In the genomic region with DNA sequence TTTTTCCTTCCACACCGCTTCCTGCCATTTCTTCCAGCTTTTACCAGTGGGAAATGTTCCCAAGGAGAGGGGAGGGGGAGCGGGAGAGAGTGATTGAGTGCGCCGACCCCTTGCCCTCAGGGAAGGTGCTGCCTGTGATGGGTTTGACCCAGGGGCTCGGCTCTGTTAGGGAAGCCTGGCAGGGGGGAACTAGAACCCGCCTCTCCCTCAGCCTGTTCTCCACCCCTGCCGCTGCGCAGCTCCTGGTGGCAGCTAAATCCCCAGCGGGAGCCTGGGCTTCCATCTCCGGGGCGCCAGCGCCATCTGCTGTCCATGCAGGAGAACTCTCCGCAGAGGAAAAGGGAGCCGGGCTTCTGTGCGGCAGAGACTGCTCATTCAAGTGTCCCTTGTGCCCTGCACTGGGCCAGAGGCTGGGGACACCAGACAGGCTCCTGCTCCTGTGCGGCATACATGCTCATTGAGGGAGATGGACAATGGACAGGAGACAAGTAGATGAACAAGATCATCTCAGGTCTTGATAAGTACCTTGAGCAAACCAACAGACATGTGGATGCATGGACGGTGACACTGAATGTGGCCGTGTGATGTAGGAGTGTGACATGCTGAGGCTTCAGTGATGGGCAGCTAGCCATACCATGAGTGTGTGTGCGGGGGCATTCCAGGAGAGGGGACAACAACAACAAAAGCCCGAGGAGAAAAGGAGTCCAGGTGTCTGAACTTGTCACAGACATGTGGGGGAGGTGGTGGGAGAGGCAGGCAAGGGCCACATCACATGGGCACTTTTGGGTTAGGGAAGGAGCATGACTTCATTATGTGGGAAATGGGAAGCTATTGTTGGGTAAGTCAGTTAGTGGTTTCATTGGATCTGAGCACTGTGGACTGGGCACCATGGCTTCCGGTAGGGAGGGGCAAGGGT, we compare ENCODE assay signal across 8 cellular contexts. TPM values are rescaled to one million over a fixed set of nuclear protein-coding genes. Genes with fewer than 3 reads are reported as not detected.
DNase-seq lines count a peak whose midpoint lies in the region; ATAC-seq and TF ChIP-seq lines count a peak whose summit lies in the region.

No MANE protein-coding gene starts in this region.

- no peak overlapping the region for H3K4me3 Mint-ChIP-seq in CD4-positive, alpha-beta T cell

- H3K4me1 Mint-ChIP-seq in CD4-positive, alpha-beta T cell (ENCODE audit: low read depth), result no peaks in the 10 kb centered on the region

- H3K27me3 ChIP-seq in CD4-positive, alpha-beta T cell (ENCODE audit: control insufficient read depth, insufficient read depth, low read length), result peaks cover 49% of the 10 kb centered on the region
- peaks cover 80% of the 10 kb centered on the region for H3K27me3 ChIP-seq in lower lobe of right lung (ENCODE audit: low read depth)

- no peak overlapping the region for H3K4me3 ChIP-seq in lower lobe of right lung

- CTCF ChIA-PET in CD4-positive, alpha-beta T cell (lab: Charles Lee), result interaction anchor here (0.6 to 3.2 kb wide), 33 partner anchors 9 to 472 kb away, joined by 3 to 35 read pairs (median 4); partner anchors contain the start of genes ASIC4, CHPF, DNPEP and GMPPA

- no peak overlapping the region for H3K27ac ChIP-seq in CD4-positive, alpha-beta T cell (ENCODE audit: low read depth, low read length)
- H3K27ac ChIP-seq in lower lobe of right lung, result no peak overlapping the region

- no peaks in the 10 kb centered on the region for H3K36me3 ChIP-seq in lower lobe of right lung

- H3K4me1 ChIP-seq in lower lobe of right lung, result no peaks in the 10 kb centered on the region

- POLR2A ChIA-PET in CD4-positive, alpha-beta T cell (lab: Charles Lee), result interaction anchor here (0.7 to 1.6 kb wide), 6 partner anchors 21 to 128 kb away, joined by 3 to 11 read pairs (median 4); partner anchors contain the start of gene GMPPA

- no peak overlapping the region for H3K27ac Mint-ChIP-seq in CD4-positive, alpha-beta T cell

- no peaks in the 10 kb centered on the region for H3K36me3 Mint-ChIP-seq in CD4-positive, alpha-beta T cell (ENCODE audit: low read depth)

- peak; percentile 75 to 90 (median 82) for DNase-seq in CD4-positive, alpha-beta T cell
- DNase-seq in NCI-H774 (lab: John Stamatoyannopoulos, UW) (peak; percentile 71), dermis microvascular lymphatic vessel endothelial cell (ENCODE audit: low read depth in 2 of 2) (peak; percentile 69 to 82), lower lobe of right lung (peak; percentile 88)
- peak; percentile 86 to 90 for DNase-seq in activated CD4-positive, alpha-beta T cell treated with anti-CD3 and anti-CD28 coated beads, Interleukin-2, amount 50 U/mL, for 48 hours
- peak; percentile 80 for DNase-seq in stimulated activated CD8-positive, alpha-beta memory T cell treated with anti-CD3 and anti-CD28 coated beads, Interleukin-12 subunit alpha, Interleukin-12 subunit beta, amount 100 ng/mL, for 1 hour (ENCODE audit: low read depth)

- intact Hi-C loops in CD4-positive, alpha-beta T cell (cut with DNase I, micrococcal nuclease), result loop anchor here (1.0 to 2.0 kb wide), 6 partner anchors 22 to 127 kb away; no protein-coding TSS in a partner anchor
- intact Hi-C loops in lower lobe of right lung (cut with DNase I), result loop anchor here (10.0 kb wide), 1 partner anchor 126 kb away; no protein-coding TSS in a partner anchor

- no peaks in the 10 kb centered on the region for H3K9me3 ChIP-seq in CD4-positive, alpha-beta T cell (ENCODE audit: control insufficient read depth, low read length)
- H3K9me3 ChIP-seq in lower lobe of right lung, result no peaks in the 10 kb centered on the region

- peak; percentile 98 for TF ChIP-seq CTCF in CD4-positive, alpha-beta T cell (IDR thresholded peaks at IDR 0.05)
- peak; percentile 96 for TF ChIP-seq CTCF in lower lobe of right lung (IDR thresholded peaks at IDR 0.05)

- peak; percentile 99 for ATAC-seq in CD4-positive, alpha-beta T cell (ENCODE audit: poor library complexity)
- ATAC-seq in GM19397 (IDR thresholded peaks at IDR 0.05; ENCODE audit: unreplicated experiment) (peak; percentile 74), HG03469 (IDR thresholded peaks at IDR 0.05; ENCODE audit: unreplicated experiment) (peak; percentile 73), lower lobe of right lung (peak; percentile 90 to 91)

- H3K9me3 Mint-ChIP-seq in CD4-positive, alpha-beta T cell, result no peaks in the 10 kb centered on the region

- peaks cover 75% of the 10 kb centered on the region for H3K27me3 Mint-ChIP-seq in CD4-positive, alpha-beta T cell

RNA-seq across cellular contexts. Expression of gene CHPF, which starts 13.3 kb away (rescaled TPM):
- total RNA-seq in CD4-positive, alpha-beta T cell, result 1 to 10 TPM; 6.5 to 7.1 TPM
- total RNA-seq in dermis microvascular lymphatic vessel endothelial cell (0.26 and 0.89 TPM in 2 replicates), lower lobe of right lung (23.2 TPM)

RNA-seq across cellular contexts. Expression of gene TMEM198, which starts 13.5 kb away (rescaled TPM):
- under 1 TPM; 0.47 to 0.91 TPM for total RNA-seq in CD4-positive, alpha-beta T cell
- total RNA-seq in dermis microvascular lymphatic vessel endothelial cell, result not detected in 2 replicates
- total RNA-seq in lower lobe of right lung, result 1.4 TPM

RNA-seq across cellular contexts. Expression of gene ASIC4, which starts 16.0 kb away (rescaled TPM):
- under 1 TPM; 0.08 to 0.17 TPM for total RNA-seq in CD4-positive, alpha-beta T cell
- total RNA-seq in dermis microvascular lymphatic vessel endothelial cell, result not detected in 2 replicates
- total RNA-seq in lower lobe of right lung, result 0.53 TPM

RNA-seq across cellular contexts. Expression of gene GMPPA, which starts 31.6 kb away (rescaled TPM):
- total RNA-seq in CD4-positive, alpha-beta T cell, result 10 to 100 TPM; 13.3 to 14.4 TPM
- 22.2 and 28.7 TPM in 2 replicates for total RNA-seq in dermis microvascular lymphatic vessel endothelial cell
- 29.9 TPM for total RNA-seq in lower lobe of right lung

RNA-seq across cellular contexts. Expression of gene OBSL1, which starts 41.0 kb away (rescaled TPM):
- total RNA-seq in CD4-positive, alpha-beta T cell, result under 1 TPM; 0.31 to 0.49 TPM
- 17.2 and 40.8 TPM in 2 replicates for total RNA-seq in dermis microvascular lymphatic vessel endothelial cell
- 49.4 TPM for total RNA-seq in lower lobe of right lung
